ENCODE assay signal across 25 cellular contexts in genomic region chr21:29860346-29860745, GRCh38.
DNase-seq lines count a peak whose midpoint lies in the region; ATAC-seq, FAIRE-seq and TF ChIP-seq lines count a peak whose summit lies in the region.
"Had no signal": no experiment of that assay in that cellular context is flagged by ENCODE, and none has a peak within 500 bp of the region (broad histone marks: within the 10 kb centered on the region; RNA-seq: fewer than 3 reads in every experiment).

No MANE protein-coding gene starts in this region.

- H3K4me2 ChIP-seq in H1 (ENCODE audit: insufficient read depth in 1 of 2, low read depth in 2 of 2, low read length in 2 of 2) = no peak overlapping the region; a peak in 1 of 4 replicates
- H3K4me2 ChIP-seq: A549; BLaER1 treated with 17β-estradiol and CSF1 and Interleukin-3, amounts not matched to agents 10 nM and 100 nM; GM23338 had no signal

- ATAC-seq in left lobe of liver (peak; percentile 60), body of pancreas (no peak)
- ATAC-seq: A549, GM23338 had no signal

- H2AFZ ChIP-seq in H1 (ENCODE audit: low read length) = peak overlapping the region; percentile 64
- H2AFZ ChIP-seq: GM23338 had no signal

- WGBS in H1 (ENCODE audit: extremely low coverage in 1 of 2, insufficient coverage in 1 of 2, insufficient read length in 1 of 2, insufficient replicate concordance in 2 of 2, low coverage in 1 of 2, low lambda C conversion rate in 2 of 2, missing lambda C conversion rate in 1 of 2), 2 experiments = 82% methylated on average over 2 of the region's 2 CpGs; no CpG with 5 or more reads in 1 of the 2 experiments
- 18 to 59% (median 42%) methylated on average over 2 of the region's 2 CpGs for WGBS in small intestine, 3 donors
- 54 to 61% methylated on average over 2 of the region's 2 CpGs for WGBS in body of pancreas, 2 donors

- no peak overlapping the region for H3K56ac ChIP-seq in H1 (replicated peaks; ENCODE audit: insufficient read length, low read depth, low read length)

- no peak for TF ChIP-seq RAD21 in H1 (IDR thresholded peaks at IDR 0.05 in 1 of 2, conservative IDR thresholded peaks at IDR 0.05 in 1 of 2; ENCODE audit: low read depth in 2 of 2, low read length in 2 of 2)

- TF ChIP-seq POLR2A in H1 (IDR thresholded peaks at IDR 0.05; ENCODE audit: control extremely low read depth in 1 of 2, low read depth in 2 of 2, low read length in 2 of 2) (no peak), body of pancreas (IDR thresholded peaks at IDR 0.05) (no peak)

- H3K9me3 ChIP-seq in H1 (ENCODE audit: insufficient read depth in 2 of 2, low read depth in 1 of 2, low read length in 1 of 2) = no peaks in the 10 kb centered on the region
- no peaks in the 10 kb centered on the region for H3K9me3 ChIP-seq in small intestine (ENCODE audit: control insufficient read depth, low read depth)
- no peaks in the 10 kb centered on the region for H3K9me3 ChIP-seq in body of pancreas
- H3K9me3 ChIP-seq: A549; BE2C; BLaER1 treated with 17β-estradiol and CSF1 and Interleukin-3, amounts not matched to agents 10 nM and 100 nM; HAP-1 had no signal

- no peaks in the 10 kb centered on the region for H3K27me3 ChIP-seq in H1 (replicated peaks in 1 of 4; ENCODE audit: control insufficient read depth in 3 of 4, extremely low read depth in 1 of 4, insufficient read depth in 3 of 4, low read length in 3 of 4)
- no peaks in the 10 kb centered on the region for H3K27me3 ChIP-seq in small intestine (ENCODE audit: control insufficient read depth in 2 of 2, insufficient read depth in 2 of 2, low read length in 2 of 2)
- H3K27me3 ChIP-seq in body of pancreas = no peaks in the 10 kb centered on the region
- H3K27me3 ChIP-seq: BE2C; BLaER1 treated with 17β-estradiol and CSF1 and Interleukin-3, amounts not matched to agents 10 nM and 100 nM had no signal

- TF ChIP-seq CTCF in H1 (IDR thresholded peaks at IDR 0.05; ENCODE audit: control extremely low read depth in 1 of 3, insufficient read depth in 1 of 3, low read depth in 1 of 3, low read length in 3 of 3) (no peak), body of pancreas (IDR thresholded peaks at IDR 0.05) (no peak)

- H3K27ac ChIP-seq in H1 (ENCODE audit: low read depth, low read length) = no peak overlapping the region; the same call in 1 of the 2 replicates
- no peak overlapping the region for H3K27ac ChIP-seq in small intestine (ENCODE audit: low read depth in 1 of 2, low read length in 1 of 2)
- no peak overlapping the region for H3K27ac ChIP-seq in body of pancreas
- H3K27ac ChIP-seq: A549; BLaER1 treated with 17β-estradiol and CSF1 and Interleukin-3, amounts not matched to agents 10 nM and 100 nM had no signal

- no peaks in the 10 kb centered on the region for H3K36me3 ChIP-seq in H1 (ENCODE audit: control insufficient read depth in 2 of 4, insufficient read depth in 4 of 4, low read length in 3 of 4)
- no peaks in the 10 kb centered on the region for H3K36me3 ChIP-seq in small intestine (ENCODE audit: control insufficient read depth in 2 of 2, insufficient read depth in 2 of 2, low read length in 2 of 2)
- H3K36me3 ChIP-seq in body of pancreas (replicated peaks in 1 of 2; ENCODE audit: insufficient read depth in 1 of 2, low read depth in 2 of 2) = no peaks in the 10 kb centered on the region
- H3K36me3 ChIP-seq: BE2C; BLaER1 treated with 17β-estradiol and CSF1 and Interleukin-3, amounts not matched to agents 10 nM and 100 nM; HAP-1 had no signal

- no peak overlapping the region for H4K8ac ChIP-seq in H1 (ENCODE audit: extremely low read depth, insufficient read depth, low read length)

- no peak overlapping the region for H4K5ac ChIP-seq in H1 (ENCODE audit: insufficient read length, low read depth, low read length)

- no peaks in the 10 kb centered on the region for H3K23me2 ChIP-seq in H1 (ENCODE audit: low read depth, low read length)

- no peaks in the 10 kb centered on the region for H3K79me1 ChIP-seq in H1 (ENCODE audit: low read depth, low read length)

- H3K18ac ChIP-seq in H1 (ENCODE audit: extremely low read depth, low read length) = no peak overlapping the region

- H2BK15ac ChIP-seq in H1 (ENCODE audit: low read length) = no peak overlapping the region

- no peak for TF ChIP-seq EP300 in H1 (IDR thresholded peaks at IDR 0.05; ENCODE audit: borderline replicate concordance in 1 of 2, low read depth in 2 of 2, low read length in 2 of 2)

- no peak overlapping the region for H2BK120ac ChIP-seq in H1 (replicated peaks; ENCODE audit: low read depth, low read length)

- H2AK5ac ChIP-seq in H1 (ENCODE audit: low read depth, low read length) = no peak overlapping the region

- no peaks in the 10 kb centered on the region for H3K79me2 ChIP-seq in H1 (ENCODE audit: control insufficient read depth in 1 of 2, insufficient read depth in 2 of 2, low read length in 2 of 2)

- H3K9ac ChIP-seq in H1 (replicated peaks in 1 of 4; ENCODE audit: extremely low read depth in 1 of 4, low read depth in 3 of 4, low read length in 3 of 4) = no peak overlapping the region
- H3K9ac ChIP-seq: BLaER1 treated with 17β-estradiol and CSF1 and Interleukin-3, amounts not matched to agents 10 nM and 100 nM had no signal

- H2BK5ac ChIP-seq in H1 (ENCODE audit: low read depth, low read length) = no peak overlapping the region

- DNase-seq in NCI-H69 (lab: John Stamatoyannopoulos, UW) (peak; percentile 45), H1 (ENCODE audit: low read depth in 1 of 2, low spot score in 2 of 2) (no peak), left lobe of liver (ENCODE audit: low spot score) (no peak), small intestine (peak; percentile 3), body of pancreas (no peak), HUDEP-2 (lab: John Stamatoyannopoulos, UW; ENCODE audit: unreplicated experiment in 76 of 76) (no peak), occipital lobe (lab: John Stamatoyannopoulos, UW) (no peak)
- DNase-seq: 8988T; ACHN; AML-193; BE2C; Calu3; CD4-positive, alpha-beta T cell; COR-L47; DMS53; DMS79 treated with DMSO at 0.1 percent for 48 hours; GF-D8; HFFc6 had no signal

- H4K91ac ChIP-seq in H1 (replicated peaks; ENCODE audit: insufficient read length, low read length) = no peak overlapping the region

- POLR2A ChIA-PET in H1 (lab: Charles Lee; ENCODE audit: partially characterized antibody) = no interaction called here

- H3K23ac ChIP-seq in H1 (ENCODE audit: insufficient read length) = no peak overlapping the region

- no peak overlapping the region for H3K4ac ChIP-seq in H1 (replicated peaks; ENCODE audit: insufficient read length, low read depth, low read length)

- H3K4me3 ChIP-seq in H1 (ENCODE audit: extremely low read depth in 1 of 4, insufficient read depth in 2 of 4, low read depth in 3 of 4, low read length in 4 of 4) (no peak overlapping the region), small intestine (ENCODE audit: low read depth in 1 of 2, low read length in 2 of 2) (no peak overlapping the region), body of pancreas (no peak overlapping the region)
- H3K4me3 ChIP-seq: A549; BLaER1 treated with 17β-estradiol and CSF1 and Interleukin-3, amounts not matched to agents 10 nM and 100 nM; GM23338; HAP-1 had no signal

- H3K14ac ChIP-seq in H1 (ENCODE audit: insufficient read length) = no peak overlapping the region

- CTCF ChIA-PET in H1 (lab: Charles Lee; ENCODE audit: partially characterized antibody) = interaction anchor here (1.2 to 1.4 kb wide), 2 partner anchors 8 to 12 kb away, joined by 3 to 5 read pairs; no protein-coding TSS in a partner anchor

- FAIRE-seq in H1 (lab: Jason Lieb, UNC) = no peak
- FAIRE-seq in small intestine (lab: Jason Lieb, UNC) = no peak
- FAIRE-seq: A549, GM12891, GM18507, H54 had no signal

- no peak overlapping the region for H2BK20ac ChIP-seq in H1 (ENCODE audit: low read length)

- H4K20me1 ChIP-seq in H1 (replicated peaks in 1 of 2; ENCODE audit: control insufficient read depth in 1 of 2, insufficient read depth in 2 of 2, low read length in 2 of 2) = no peaks in the 10 kb centered on the region
- H4K20me1 ChIP-seq: BLaER1 treated with 17β-estradiol and CSF1 and Interleukin-3, amounts not matched to agents 10 nM and 100 nM had no signal

- intact Hi-C loops in body of pancreas (cut with DNase I) = no loop called here

- H3K4me1 ChIP-seq in H1 (replicated peaks in 1 of 4; ENCODE audit: control insufficient read depth in 3 of 4, insufficient read depth in 4 of 4, low read length in 3 of 4) = peaks cover 0 to 4% (median 2%) of the 10 kb centered on the region in 4 experiments; a peak in 3 of 7 replicates
- no peaks in the 10 kb centered on the region for H3K4me1 ChIP-seq in small intestine (ENCODE audit: control insufficient read depth in 2 of 2, insufficient read depth in 1 of 2, low read depth in 1 of 2, low read length in 1 of 2)
- no peaks in the 10 kb centered on the region for H3K4me1 ChIP-seq in body of pancreas
- H3K4me1 ChIP-seq: A549; BE2C; BLaER1 treated with 17β-estradiol and CSF1 and Interleukin-3, amounts not matched to agents 10 nM and 100 nM; HAP-1 had no signal

- H2BK12ac ChIP-seq in H1 (ENCODE audit: low read depth, low read length) = no peak overlapping the region

TF ChIP-seq in H1, 55 proteins besides CTCF, POLR2A, EP300 and RAD21:
- no peak for TF ChIP-seq CTBP2 (IDR thresholded peaks at IDR 0.05; ENCODE audit: borderline replicate concordance, insufficient read depth, insufficient read length, low read length)
- no peak for TF ChIP-seq CHD2 (IDR thresholded peaks at IDR 0.05; ENCODE audit: low read length)
- no peak for TF ChIP-seq YY1 (IDR thresholded peaks at IDR 0.05; ENCODE audit: low read depth, low read length)
TF ChIP-seq in H1: peak in this region for 0.

Comparison
In these comparisons a context has a peak if more than half of its experiments do, and no peak if none do; other contexts are left out.
1. DNase-seq: peak in NCI-H69 (single experiment) and small intestine (single experiment); none in H1 (0 of 2), left lobe of liver (single experiment), body of pancreas (0 of 4), HUDEP-2 (0 of 76) and occipital lobe (single experiment).